Comparison of ENCODE assay signal across 6 cellular contexts in the genomic region with DNA sequence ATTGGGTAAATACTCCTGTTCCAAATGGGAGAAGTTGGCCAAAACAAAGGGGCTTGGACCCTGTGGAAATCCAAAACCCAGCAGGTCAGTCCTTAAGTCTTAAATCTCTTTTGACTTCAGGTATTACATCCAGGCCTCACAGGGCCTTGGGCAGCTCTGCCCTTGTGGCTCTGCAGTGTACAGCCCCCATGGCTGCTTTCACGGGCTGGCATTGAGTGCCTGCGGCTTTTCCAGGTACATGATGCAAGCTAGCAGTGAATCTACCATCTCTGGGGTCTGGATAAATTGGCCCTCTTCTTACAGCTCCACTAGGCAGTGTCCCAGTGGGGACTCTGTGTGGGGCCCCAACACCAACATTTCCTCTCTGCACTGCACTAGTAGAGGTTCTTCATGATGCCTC.
"Had no signal": no experiment of that assay in that cellular context is flagged by ENCODE, and none has a peak within 500 bp of the region (broad histone marks: within the 10 kb centered on the region; RNA-seq: fewer than 3 reads in every experiment).

No MANE protein-coding gene starts in this region.

- ATAC-seq: HepG2, K562 had no signal

- DNase-seq: IMR-90, KBM-7, KG1 had no signal

- H3K4me3 Mint-ChIP-seq: IgD-negative memory B cell had no signal

- H3K4me1 Mint-ChIP-seq: IgD-negative memory B cell had no signal

- H3K36me3 Mint-ChIP-seq: IgD-negative memory B cell had no signal

- H3K27ac Mint-ChIP-seq: IgD-negative memory B cell had no signal
